ENCODE assay signal across 10 cellular contexts in genomic region chr20:48283470-48284110, GRCh38.
A peak's percentile ranks its signal among the peaks of the same experiment; 100 is the strongest.
DNase-seq lines count a peak whose midpoint lies in the region; ATAC-seq and TF ChIP-seq lines count a peak whose summit lies in the region.
"Had no signal": no experiment of that assay in that cellular context is flagged by ENCODE, and none has a peak within 500 bp of the region (broad histone marks: within the 10 kb centered on the region; RNA-seq: fewer than 3 reads in every experiment).

No MANE protein-coding gene starts in this region.

- H3K9ac ChIP-seq in MM.1S (ENCODE audit: low read length), result no peak overlapping the region

- H3K79me2 ChIP-seq in MM.1S (ENCODE audit: low read length), result no peaks in the 10 kb centered on the region

- intact Hi-C loops in left ventricle myocardium superior (cut with micrococcal nuclease), result no loop called here
- intact Hi-C loops in CD4-positive, alpha-beta memory T cell (cut with micrococcal nuclease), result no loop called here

- H3K4me1 Mint-ChIP-seq in CD4-positive, alpha-beta memory T cell, result no peaks in the 10 kb centered on the region

- H3K9me2 ChIP-seq in MM.1S (replicated peaks; ENCODE audit: insufficient read depth, low read length), result no peaks in the 10 kb centered on the region

- CTCF ChIA-PET in CD4-positive, alpha-beta memory T cell (lab: Charles Lee; ENCODE audit: partially characterized antibody), result no interaction called here

- H3F3A ChIP-seq in MM.1S (ENCODE audit: insufficient read depth, low read length), result no peaks in the 10 kb centered on the region

- H3K27ac Mint-ChIP-seq in CD4-positive, alpha-beta memory T cell, result no peak overlapping the region

- POLR2A ChIA-PET in CD4-positive, alpha-beta memory T cell (lab: Charles Lee; ENCODE audit: partially characterized antibody), result no interaction called here

- H3K4me2 ChIP-seq in MM.1S (ENCODE audit: low read depth, low read length), result no peak overlapping the region

- no peak overlapping the region for H2AFZ ChIP-seq in MM.1S (ENCODE audit: low read length)

- no peaks in the 10 kb centered on the region for H3K36me3 ChIP-seq in MM.1S (replicated peaks; ENCODE audit: insufficient read depth, low read length)
- no peaks in the 10 kb centered on the region for H3K36me3 ChIP-seq in CD4-positive, alpha-beta memory T cell (ENCODE audit: insufficient read depth, low read length)

- H3K36me3 Mint-ChIP-seq in CD4-positive, alpha-beta memory T cell, result no peaks in the 10 kb centered on the region

- H3K9me3 Mint-ChIP-seq in CD4-positive, alpha-beta memory T cell, result no peaks in the 10 kb centered on the region

- DNase-seq in HS-5 (ENCODE audit: low read depth) (peak; percentile 100), anterior cingulate cortex (lab: John Stamatoyannopoulos, UW) (peak in 52 of 58 donors; percentile 4 to 92 (median 66)), left ventricle myocardium superior (peak; percentile 48), skeletal muscle cell (ENCODE audit: low read depth) (peak; percentile 77), SW 1271 (lab: John Stamatoyannopoulos, UW) (no peak), MM.1S (no peak)
- DNase-seq in activated naive CD4-positive, alpha-beta T cell (lab: John Stamatoyannopoulos, UW), result no peak
- DNase-seq in CD4-positive, alpha-beta memory T cell, result no peak
- DNase-seq: KG1 had no signal

- H3K4me3 Mint-ChIP-seq in CD4-positive, alpha-beta memory T cell, result no peak overlapping the region

- H4K20me1 ChIP-seq in MM.1S (ENCODE audit: insufficient read depth, low read length), result no peaks in the 10 kb centered on the region

- no peaks in the 10 kb centered on the region for H3K9me3 ChIP-seq in MM.1S (replicated peaks; ENCODE audit: insufficient read depth, low read length)
- H3K9me3 ChIP-seq in CD4-positive, alpha-beta memory T cell (ENCODE audit: control insufficient read depth in 1 of 2, low read length in 2 of 2), result no peaks in the 10 kb centered on the region

- no peaks in the 10 kb centered on the region for H3K27me3 ChIP-seq in MM.1S (replicated peaks; ENCODE audit: insufficient read depth, low read length)
- no peaks in the 10 kb centered on the region for H3K27me3 ChIP-seq in CD4-positive, alpha-beta memory T cell (ENCODE audit: insufficient read depth, low read length)

- H3K27me3 Mint-ChIP-seq in CD4-positive, alpha-beta memory T cell, result peaks cover 17 to 22% of the 10 kb centered on the region in 2 donors

- H3K27ac ChIP-seq in MM.1S (ENCODE audit: low read length), result no peak overlapping the region
- no peak overlapping the region for H3K27ac ChIP-seq in CD4-positive, alpha-beta memory T cell (ENCODE audit: low read depth, low read length)

- ATAC-seq in left ventricle myocardium superior, result peak; percentile 76
- ATAC-seq: activated CD4-positive, CD25-positive, alpha-beta regulatory T cell treated with anti-CD3 and anti-CD28 coated beads, Interleukin-2, amount 50 U/mL, for 24 hours had no signal

- no peak for TF ChIP-seq CTCF in MM.1S (IDR thresholded peaks at IDR 0.05; ENCODE audit: low read length)

- H3K4me3 ChIP-seq in skeletal muscle cell (ENCODE audit: low read depth, low read length) (no peak overlapping the region), MM.1S (ENCODE audit: low read length) (no peak overlapping the region)
- no peak overlapping the region for H3K4me3 ChIP-seq in CD4-positive, alpha-beta memory T cell (ENCODE audit: low read length in 2 of 2)

- no peaks in the 10 kb centered on the region for H3K4me1 ChIP-seq in MM.1S (ENCODE audit: low read length)
- H3K4me1 ChIP-seq in CD4-positive, alpha-beta memory T cell (ENCODE audit: insufficient read depth, low read length), result no peaks in the 10 kb centered on the region

Comparison
In these comparisons a context has a peak if more than half of its experiments do, and no peak if none do; other contexts are left out.
1. DNase-seq: peak in HS-5 (single experiment), anterior cingulate cortex (52 of 58), left ventricle myocardium superior (single experiment) and skeletal muscle cell (single experiment); none in SW 1271 (0 of 2), MM.1S (single experiment), activated naive CD4-positive, alpha-beta T cell (0 of 4) and CD4-positive, alpha-beta memory T cell (0 of 5).